Comparison of ENCODE assay signal across 10 cellular contexts in the genomic region with DNA sequence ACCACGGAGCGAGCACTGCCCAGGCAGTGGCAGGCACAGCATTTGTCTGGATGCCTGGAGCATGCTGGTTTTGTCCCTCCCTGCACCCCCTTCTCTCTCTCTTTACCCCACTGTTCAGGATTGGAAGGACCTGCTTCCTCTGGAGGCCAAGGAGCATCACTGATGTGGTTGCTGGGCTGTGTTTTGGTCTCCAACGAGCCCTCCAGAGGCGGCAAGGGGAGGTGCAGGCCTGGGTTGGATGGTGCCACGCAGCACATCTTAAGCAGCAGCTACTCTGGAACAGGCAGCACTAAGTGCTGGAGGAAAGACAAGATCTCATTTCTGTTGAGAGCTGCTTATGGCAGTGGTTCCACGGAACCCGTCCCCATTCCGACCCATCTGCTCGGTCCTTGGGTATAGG.
A peak's percentile ranks its signal among the peaks of the same experiment; 100 is the strongest.
DNase-seq lines count a peak whose midpoint lies in the region; ATAC-seq and TF ChIP-seq lines count a peak whose summit lies in the region.
"Had no signal": no experiment of that assay in that cellular context is flagged by ENCODE, and none has a peak within 500 bp of the region (broad histone marks: within the 10 kb centered on the region; RNA-seq: fewer than 3 reads in every experiment).

No MANE protein-coding gene starts in this region.

- no peaks in the 10 kb centered on the region for H3K36me3 ChIP-seq in OCI-LY1 (ENCODE audit: insufficient read depth, low read length)
- H3K36me3 ChIP-seq: vagina had no signal

- DNase-seq in natural killer cell treated with Interleukin-12 subunit alpha and Interleukin-12 subunit beta and Interleukin-15 and Interleukin-18, amount 100 ng/mL, for 72 hours (ENCODE audit: low spot score), result no peak
- DNase-seq in natural killer cell (no peak), fibroblast of pulmonary artery (ENCODE audit: low read depth) (no peak), NCI-H1930 (lab: John Stamatoyannopoulos, UW) (no peak)
- DNase-seq in stimulated activated naive CD8-positive, alpha-beta T cell treated with anti-CD3 and anti-CD28 coated beads, Interleukin-15, amount 100 ng/mL, for 72 hours, result no peak
- DNase-seq: stimulated activated CD4-positive, alpha-beta T cell treated with anti-CD3 and anti-CD28 coated beads, Interleukin-4, amount 100 ng/mL, for 1 hour had no signal

- no peaks in the 10 kb centered on the region for H3K79me2 ChIP-seq in OCI-LY1 (ENCODE audit: insufficient read depth, low read length)

- no peaks in the 10 kb centered on the region for H3K4me1 ChIP-seq in OCI-LY1 (ENCODE audit: insufficient read depth, low read length, severe bottlenecking)

- H3K4me3 ChIP-seq in OCI-LY1 (ENCODE audit: low read depth, low read length, poor library complexity, severe bottlenecking) (no peak overlapping the region), fibroblast of pulmonary artery (replicated peaks; ENCODE audit: low read depth, low read length) (no peak overlapping the region)
- H3K4me3 ChIP-seq: vagina had no signal

- peaks cover 18 to 19% of the 10 kb centered on the region in 2 donors for H3K27me3 Mint-ChIP-seq in natural killer cell treated with Interleukin-12 subunit alpha and Interleukin-12 subunit beta and Interleukin-15 and Interleukin-18, amount 100 ng/mL, for 72 hours
- peaks cover 11 to 27% of the 10 kb centered on the region in 2 donors for H3K27me3 Mint-ChIP-seq in natural killer cell (ENCODE audit: low read depth in 2 of 2)
- peaks cover 23% of the 10 kb centered on the region for H3K27me3 Mint-ChIP-seq in stimulated activated naive CD8-positive, alpha-beta T cell treated with anti-CD3 and anti-CD28 coated beads, Interleukin-15, amount 100 ng/mL, for 72 hours

- H3K4me2 ChIP-seq in OCI-LY1 (ENCODE audit: low read length), result no peak overlapping the region

- H3K9me3 Mint-ChIP-seq in natural killer cell treated with Interleukin-12 subunit alpha and Interleukin-12 subunit beta and Interleukin-15 and Interleukin-18, amount 100 ng/mL, for 72 hours, result no peaks in the 10 kb centered on the region
- H3K9me3 Mint-ChIP-seq in natural killer cell, result no peaks in the 10 kb centered on the region
- H3K9me3 Mint-ChIP-seq in stimulated activated naive CD8-positive, alpha-beta T cell treated with anti-CD3 and anti-CD28 coated beads, Interleukin-15, amount 100 ng/mL, for 72 hours, result no peaks in the 10 kb centered on the region

- H4K20me1 ChIP-seq in OCI-LY1 (ENCODE audit: insufficient read depth, low read length), result no peaks in the 10 kb centered on the region

- no peak overlapping the region for H3K27ac Mint-ChIP-seq in natural killer cell treated with Interleukin-12 subunit alpha and Interleukin-12 subunit beta and Interleukin-15 and Interleukin-18, amount 100 ng/mL, for 72 hours
- no peak overlapping the region for H3K27ac Mint-ChIP-seq in natural killer cell
- no peak overlapping the region for H3K27ac Mint-ChIP-seq in stimulated activated naive CD8-positive, alpha-beta T cell treated with anti-CD3 and anti-CD28 coated beads, Interleukin-15, amount 100 ng/mL, for 72 hours

- H3K9ac ChIP-seq in OCI-LY1 (ENCODE audit: low read length), result no peak overlapping the region

- no peaks in the 10 kb centered on the region for H3F3A ChIP-seq in OCI-LY1 (ENCODE audit: insufficient read depth, low read length)

- no peaks in the 10 kb centered on the region for H3K4me1 Mint-ChIP-seq in natural killer cell treated with Interleukin-12 subunit alpha and Interleukin-12 subunit beta and Interleukin-15 and Interleukin-18, amount 100 ng/mL, for 72 hours (ENCODE audit: low read depth in 2 of 2)
- no peaks in the 10 kb centered on the region for H3K4me1 Mint-ChIP-seq in natural killer cell
- peaks cover 6% of the 10 kb centered on the region for H3K4me1 Mint-ChIP-seq in stimulated activated naive CD8-positive, alpha-beta T cell treated with anti-CD3 and anti-CD28 coated beads, Interleukin-15, amount 100 ng/mL, for 72 hours

- no peaks in the 10 kb centered on the region for H3K9me3 ChIP-seq in OCI-LY1 (ENCODE audit: low read length)
- H3K9me3 ChIP-seq: vagina had no signal

- no peaks in the 10 kb centered on the region for H3K9me2 ChIP-seq in OCI-LY1 (ENCODE audit: low read depth, low read length)

- H2AFZ ChIP-seq in OCI-LY1 (ENCODE audit: low read length), result no peak overlapping the region

- no peak overlapping the region for H3K4me3 Mint-ChIP-seq in natural killer cell treated with Interleukin-12 subunit alpha and Interleukin-12 subunit beta and Interleukin-15 and Interleukin-18, amount 100 ng/mL, for 72 hours
- no peak overlapping the region for H3K4me3 Mint-ChIP-seq in natural killer cell
- no peak overlapping the region for H3K4me3 Mint-ChIP-seq in stimulated activated naive CD8-positive, alpha-beta T cell treated with anti-CD3 and anti-CD28 coated beads, Interleukin-15, amount 100 ng/mL, for 72 hours

- H3K27me3 ChIP-seq in OCI-LY1 (ENCODE audit: insufficient read depth, low read length), result no peaks in the 10 kb centered on the region
- H3K27me3 ChIP-seq: vagina had no signal

- no peaks in the 10 kb centered on the region for H3K36me3 Mint-ChIP-seq in natural killer cell treated with Interleukin-12 subunit alpha and Interleukin-12 subunit beta and Interleukin-15 and Interleukin-18, amount 100 ng/mL, for 72 hours
- H3K36me3 Mint-ChIP-seq in natural killer cell, result no peaks in the 10 kb centered on the region

- intact Hi-C loops in natural killer cell (cut with micrococcal nuclease), result no loop called here

- TF ChIP-seq CTCF in natural killer cell (IDR thresholded peaks at IDR 0.05) (no peak), OCI-LY1 (IDR thresholded peaks at IDR 0.05; ENCODE audit: low read length) (peak; percentile 33; the same call in 1 of the 2 replicates), fibroblast of pulmonary artery (IDR thresholded peaks at IDR 0.05; ENCODE audit: low read length, missing control alignments) (peak; percentile 31)

- ATAC-seq in natural killer cell treated with Interleukin-12 subunit alpha and Interleukin-12 subunit beta and Interleukin-15 and Interleukin-18, amount 100 ng/mL, for 72 hours, result peak; percentile 16 to 45
- ATAC-seq in natural killer cell (no peak), GM21576 (IDR thresholded peaks at IDR 0.05; ENCODE audit: unreplicated experiment) (no peak), HG03097 (IDR thresholded peaks at IDR 0.05; ENCODE audit: low FRiP score, unreplicated experiment) (no peak)
- peak; percentile 69 for ATAC-seq in stimulated activated naive CD8-positive, alpha-beta T cell treated with anti-CD3 and anti-CD28 coated beads, Interleukin-15, amount 100 ng/mL, for 72 hours

- H3K27ac ChIP-seq in OCI-LY1 (ENCODE audit: low read depth, low read length, poor library complexity, severe bottlenecking), result no peak overlapping the region
- H3K27ac ChIP-seq: vagina had no signal

Comparison
In these comparisons a context has a peak if more than half of its experiments do, and no peak if none do; other contexts are left out.
1. ATAC-seq: peak in natural killer cell treated with Interleukin-12 subunit alpha and Interleukin-12 subunit beta and Interleukin-15 and Interleukin-18, amount 100 ng/mL, for 72 hours (2 of 2) and stimulated activated naive CD8-positive, alpha-beta T cell treated with anti-CD3 and anti-CD28 coated beads, Interleukin-15, amount 100 ng/mL, for 72 hours (single experiment); none in natural killer cell (0 of 3), GM21576 (single experiment) and HG03097 (single experiment).